In genomic region chr19:640156-640548, GRCh38 we compare ENCODE assay signal across 10 cellular contexts. TPM values are rescaled to one million over a fixed set of nuclear protein-coding genes. Genes with fewer than 3 reads are reported as not detected.
DNase-seq lines count a peak whose midpoint lies in the region; ATAC-seq and TF ChIP-seq lines count a peak whose summit lies in the region.
"Had no signal": no experiment of that assay in that cellular context is flagged by ENCODE, and none has a peak within 500 bp of the region (broad histone marks: within the 10 kb centered on the region; RNA-seq: fewer than 3 reads in every experiment).

No MANE protein-coding gene starts in this region.

- peak overlapping the region; percentile 61 to 79 (median 70) for H3K27ac ChIP-seq in esophagus muscularis mucosa (replicated peaks in 1 of 4)
- H3K27ac ChIP-seq in skin epidermis, result peak overlapping the region in 3 of 21 experiments; percentile 11 to 49 (median 15)

- in situ Hi-C loops in G401 (cut with HindIII; ENCODE audit: low sequenced_read_pairs), result no loop called here

- TF ChIP-seq POLR2A in esophagus muscularis mucosa (IDR thresholded peaks at IDR 0.05; ENCODE audit: low read depth), result no peak

- DNase-seq in Caco-2 (no peak), NT2/D1 (ENCODE audit: low read depth, low spot score) (no peak), esophagus muscularis mucosa (ENCODE audit: extremely low spot score) (no peak), epidermal melanocyte (ENCODE audit: insufficient read length, low spot score) (no peak), G401 (ENCODE audit: low spot score) (no peak), NCI-H524 treated with DMSO at 0.1 percent for 48 hours (lab: John Stamatoyannopoulos, UW) (no peak)
- DNase-seq: NK-92 treated with Interleukin-12 subunit alpha and Interleukin-12 subunit beta, amount 100 ng/mL, for 24 hours had no signal

- H3K27me3 ChIP-seq in Caco-2 (replicated peaks; ENCODE audit: control insufficient read depth, insufficient read depth, low read length) (no peaks in the 10 kb centered on the region), NT2/D1 (ENCODE audit: insufficient read depth, insufficient read length) (peaks cover 12% of the 10 kb centered on the region), esophagus muscularis mucosa (no peaks in the 10 kb centered on the region)

- H3K4me3 ChIP-seq in Caco-2 (ENCODE audit: low read depth, low read length), result peak overlapping the region; percentile 45
- H3K4me3 ChIP-seq in NT2/D1 (ENCODE audit: insufficient read length, low read depth), result peak overlapping the region; percentile 28
- H3K4me3 ChIP-seq in esophagus muscularis mucosa, result peak overlapping the region; percentile 56 to 63 (median 58)
- H3K4me3 ChIP-seq in skin epidermis, result peak overlapping the region in 6 of 7 experiments; percentile 22 to 42 (median 35)

- peak overlapping the region; percentile 71 for H3K4me3 Mint-ChIP-seq in Caco-2 (ENCODE audit: unreplicated experiment)

- H3K27me3 Mint-ChIP-seq in Caco-2 (ENCODE audit: insufficient read depth, unreplicated experiment), result peaks cover 4% of the 10 kb centered on the region
- H3K27me3 Mint-ChIP-seq: naive thymus-derived CD8-positive, alpha-beta T cell had no signal

- no peaks in the 10 kb centered on the region for H3K36me3 ChIP-seq in Caco-2 (ENCODE audit: control insufficient read depth, insufficient read depth, low read length)
- peaks cover 33% of the 10 kb centered on the region for H3K36me3 ChIP-seq in NT2/D1 (ENCODE audit: insufficient read depth, insufficient read length, low read length)
- peaks cover 0 to 9% (median 3%) of the 10 kb centered on the region in 4 donors for H3K36me3 ChIP-seq in esophagus muscularis mucosa

- no peak overlapping the region for H3K9ac ChIP-seq in NT2/D1 (ENCODE audit: insufficient read length, low read depth)

- POLR2A ChIA-PET in Caco-2 (lab: Charles Lee), result no interaction called here

- no peaks in the 10 kb centered on the region for H3K9me3 ChIP-seq in Caco-2
- H3K9me3 ChIP-seq in NT2/D1 (ENCODE audit: insufficient read depth, low read length), result no peaks in the 10 kb centered on the region
- H3K9me3 ChIP-seq in esophagus muscularis mucosa, result no peaks in the 10 kb centered on the region

- BruUV-seq in Caco-2 (replicated peaks; lab: Mats Ljungman, UMichigan), result no TSS peak

- H3K27ac Mint-ChIP-seq in Caco-2 (ENCODE audit: unreplicated experiment), result no peak overlapping the region

- CTCF ChIA-PET in Caco-2 (lab: Charles Lee), result no interaction called here

- peaks cover 7% of the 10 kb centered on the region; the same call in 1 of the 2 replicates for H3K4me1 ChIP-seq in Caco-2
- peaks cover 11% of the 10 kb centered on the region for H3K4me1 ChIP-seq in NT2/D1 (ENCODE audit: insufficient read depth, insufficient read length)
- H3K4me1 ChIP-seq in esophagus muscularis mucosa, result peaks cover 11 to 25% (median 17%) of the 10 kb centered on the region in 4 donors

- H3K9me3 Mint-ChIP-seq in Caco-2 (ENCODE audit: unreplicated experiment), result no peaks in the 10 kb centered on the region
- H3K9me3 Mint-ChIP-seq: naive thymus-derived CD8-positive, alpha-beta T cell had no signal

- intact Hi-C loops in Caco-2 (cut with micrococcal nuclease; ENCODE audit: unreplicated experiment), result no loop called here
- intact Hi-C loops in esophagus muscularis mucosa (cut with DNase I), result no loop called here

- H3K36me3 Mint-ChIP-seq in Caco-2 (ENCODE audit: insufficient read depth, unreplicated experiment), result peaks cover 21% of the 10 kb centered on the region

- TF ChIP-seq CTCF in Caco-2 (IDR thresholded peaks at IDR 0.05; ENCODE audit: insufficient read depth in 1 of 2, low read depth in 1 of 2, low read length in 1 of 2, severe bottlenecking in 1 of 2, unreplicated experiment in 1 of 2), result no peak
- no peak for TF ChIP-seq CTCF in esophagus muscularis mucosa (IDR thresholded peaks at IDR 0.05)

- H3K4me1 Mint-ChIP-seq in Caco-2 (ENCODE audit: low read depth, unreplicated experiment), result peaks cover 7% of the 10 kb centered on the region

- no peak for ATAC-seq in GM21381 (IDR thresholded peaks at IDR 0.05; ENCODE audit: unreplicated experiment)

- 100% methylated on average over 1 of the region's 25 CpGs for WGBS in esophagus muscularis mucosa

- TF ChIP-seq EP300 in esophagus muscularis mucosa (IDR thresholded peaks at IDR 0.05), result no peak

RNA-seq across cellular contexts. Expression of gene FGF22, which starts 0.5 kb away (rescaled TPM):
- total RNA-seq in Caco-2 (2022) (0.68 TPM in 1 of 2 replicates, not detected in the other), esophagus muscularis mucosa (1 to 10 TPM in 2 of 4 donors, under 1 TPM in 2; 0.50 to 2.1 (median 1.4) TPM)
- not detected in 2 replicates for total RNA-seq in G401 (2014; rRNA removed; shearing (Covaris generic))

RNA-seq across cellular contexts. Expression of gene POLRMT, which starts 6.8 kb away (rescaled TPM):
- total RNA-seq in Caco-2 (2022) (93.3 and 95.8 TPM in 2 replicates), esophagus muscularis mucosa (10 to 100 TPM; 20.8 to 40.7 (median 30.4) TPM)
- total RNA-seq in G401 (2014; rRNA removed; shearing (Covaris generic)), result 62.0 and 62.8 TPM in 2 replicates

RNA-seq across cellular contexts. Expression of gene RNF126, which starts 22.9 kb away (rescaled TPM):
- total RNA-seq in Caco-2 (2022), result 74.6 and 77.9 TPM in 2 replicates
- total RNA-seq in esophagus muscularis mucosa, result 10 to 100 TPM; 41.5 to 63.5 (median 62.3) TPM
- 44.5 and 48.7 TPM in 2 replicates for total RNA-seq in G401 (2014; rRNA removed; shearing (Covaris generic))

RNA-seq across cellular contexts. Expression of gene FSTL3, which starts 36.0 kb away (rescaled TPM):
- 26.3 and 31.2 TPM in 2 replicates for total RNA-seq in Caco-2 (2022)
- 100 to 1,000 TPM; 115 to 226 (median 217) TPM for total RNA-seq in esophagus muscularis mucosa
- total RNA-seq in G401 (2014; rRNA removed; shearing (Covaris generic)), result 15.0 and 26.0 TPM in 2 replicates

RNA-seq across cellular contexts. Expression of gene HCN2, which starts 50.5 kb away (rescaled TPM):
- total RNA-seq in Caco-2 (2022) (2.7 and 3.9 TPM in 2 replicates), esophagus muscularis mucosa (under 1 TPM; 0.19 to 0.50 (median 0.41) TPM)
- 6.0 and 6.7 TPM in 2 replicates for total RNA-seq in G401 (2014; rRNA removed; shearing (Covaris generic))
